In genomic region chr11:102733232-102733875, GRCh38 we compare ENCODE assay signal across 1 cellular context.
TF ChIP-seq lines count a peak whose summit lies in the region.

No MANE protein-coding gene starts in this region.

TF ChIP-seq in IMR-90, 13 proteins besides CTCF, POLR2A, EP300 and RAD21:
- TF ChIP-seq MAFK (IDR thresholded peaks at IDR 0.05; ENCODE audit: low read depth, low read length) (no peak), SMC3 (IDR thresholded peaks at IDR 0.05; ENCODE audit: low read depth, low read length) (peak; percentile 70)
